In the genomic region with DNA sequence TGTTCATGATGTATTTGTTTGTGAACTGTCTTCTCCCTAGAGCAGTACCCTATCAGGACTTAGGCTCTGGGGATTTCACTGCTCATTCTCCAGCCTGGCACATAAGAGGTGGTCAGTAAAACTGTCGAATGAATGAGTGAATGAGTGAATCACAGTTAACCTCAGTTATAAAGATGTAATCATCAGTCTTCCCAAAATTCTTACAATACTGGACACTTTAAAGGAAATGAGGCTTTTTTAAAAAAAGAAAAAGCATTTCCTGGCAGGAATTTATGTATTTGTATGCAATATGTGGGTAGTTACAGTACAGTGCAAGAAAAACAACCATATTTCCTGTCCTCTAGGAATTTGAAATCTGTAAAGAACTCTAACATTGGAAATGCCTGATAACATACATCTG, we compare ENCODE assay signal across 1 cellular context.
TF ChIP-seq lines count a peak whose summit lies in the region.

No MANE protein-coding gene starts in this region.

TF ChIP-seq in endothelial cell of umbilical vein, 7 proteins besides CTCF, POLR2A, EP300 and RAD21 (continued from another document):
- peak; percentile 80 for TF ChIP-seq GATA2 (IDR thresholded peaks at IDR 0.05; ENCODE audit: insufficient read depth, insufficient read length, low read depth, low read length)
- no peak for TF ChIP-seq MYC (IDR thresholded peaks at IDR 0.05; ENCODE audit: low read depth, low read length)
- TF ChIP-seq POLR2AphosphoS5 (IDR thresholded peaks at IDR 0.05; ENCODE audit: insufficient read depth, low read depth, low read length) = no peak
- peak; percentile 77 for TF ChIP-seq JUN (IDR thresholded peaks at IDR 0.05; ENCODE audit: borderline replicate concordance, insufficient read depth, insufficient read length, low read depth)
- no peak for TF ChIP-seq EZH2 (IDR thresholded peaks at IDR 0.05; ENCODE audit: borderline replicate concordance, low read depth, low read length, severe bottlenecking)
